1 cellular context compared by ENCODE assay signal in the genomic region with DNA sequence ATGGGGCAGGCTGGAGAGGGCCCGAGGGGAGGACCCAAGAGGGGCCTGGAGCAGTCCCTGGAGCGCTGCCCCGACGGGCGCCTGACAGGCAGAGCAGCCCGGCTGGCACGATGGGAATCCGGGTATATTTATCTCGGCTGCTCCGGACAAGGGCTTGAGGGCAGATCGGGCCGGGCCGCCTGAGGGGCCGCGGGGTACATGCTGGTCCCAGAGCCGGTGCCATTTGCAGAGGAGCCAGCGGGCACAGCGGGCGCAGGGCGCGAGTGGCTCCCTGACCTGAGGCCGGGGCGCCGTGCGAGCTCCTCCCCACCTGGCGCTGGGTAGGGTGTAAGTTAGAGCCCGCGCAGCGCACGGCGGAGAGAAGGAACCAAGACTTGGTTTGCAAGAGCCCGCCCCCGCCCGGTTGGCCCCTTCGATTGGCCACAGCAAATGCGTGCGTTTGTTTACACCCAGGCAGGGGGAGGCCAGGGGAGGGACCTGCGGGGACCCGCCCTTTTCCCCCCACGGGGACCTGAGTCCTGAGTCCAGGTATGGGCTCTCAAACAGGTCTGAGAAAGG.
TF ChIP-seq lines count a peak whose summit lies in the region.

No MANE protein-coding gene starts in this region.

TF ChIP-seq in SK-N-SH treated with all-trans-retinoic acid at 6 μM for 48 hours, 23 proteins besides CTCF, POLR2A, EP300 and RAD21 (continued from another document):
- TF ChIP-seq PATZ1 (CRISPR knock-in tag; IDR thresholded peaks at IDR 0.05; ENCODE audit: borderline replicate concordance) (no peak), ZNF8 (CRISPR knock-in tag; IDR thresholded peaks at IDR 0.05) (no peak), ZC3H10 (CRISPR knock-in tag; IDR thresholded peaks at IDR 0.05) (no peak), GLIS3 (CRISPR knock-in tag; IDR thresholded peaks at IDR 0.05) (no peak), ESRRG (CRISPR knock-in tag; IDR thresholded peaks at IDR 0.05) (no peak), POU6F1 (CRISPR knock-in tag; IDR thresholded peaks at IDR 0.05; ENCODE audit: borderline replicate concordance, low read depth) (no peak), OSR1 (CRISPR knock-in tag; IDR thresholded peaks at IDR 0.05) (no peak)
